Comparison of ENCODE assay signal across 8 cellular contexts in the genomic region with DNA sequence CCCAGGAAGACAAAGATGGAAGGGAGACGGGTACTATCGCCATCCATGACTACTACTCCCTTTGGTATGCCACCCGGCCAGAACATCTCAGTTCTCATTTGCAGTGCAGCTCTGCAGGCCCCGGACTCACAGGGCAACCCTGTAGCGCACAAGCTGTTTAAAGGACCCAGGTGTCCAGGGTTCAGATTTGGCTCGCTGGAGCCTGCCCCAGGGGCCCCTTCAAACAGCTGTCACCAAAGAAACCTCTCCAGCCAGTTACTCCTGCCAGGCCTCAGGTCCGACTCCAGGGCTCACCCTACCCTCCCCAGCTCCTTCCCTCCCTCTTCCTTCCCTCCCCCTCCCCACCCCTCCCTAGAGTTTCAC. TPM values are rescaled to one million over a fixed set of nuclear protein-coding genes. Genes with fewer than 3 reads are reported as not detected.
A peak's percentile ranks its signal among the peaks of the same experiment; 100 is the strongest.
DNase-seq lines count a peak whose midpoint lies in the region; ATAC-seq and TF ChIP-seq lines count a peak whose summit lies in the region.

No MANE protein-coding gene starts in this region.

- no peaks in the 10 kb centered on the region for H4K20me1 ChIP-seq in GM23248 (ENCODE audit: insufficient read depth)

- no peaks in the 10 kb centered on the region for H3K9me2 ChIP-seq in GM23248 (ENCODE audit: insufficient read depth)

- TF ChIP-seq EP300 in gastroesophageal sphincter (IDR thresholded peaks at IDR 0.05) = no peak

- no peaks in the 10 kb centered on the region for H3K79me2 ChIP-seq in GM23248 (ENCODE audit: insufficient read depth)

- peak; percentile 32 for DNase-seq in GM23248
- no peak for DNase-seq in OCI-M1 (lab: John Stamatoyannopoulos, UW)
- DNase-seq in brain microvascular endothelial cell = no peak
- DNase-seq in effector CD4-positive, alpha-beta T cell = no peak

- ATAC-seq in SK-N-SH treated with all-trans-retinoic acid at 6 μM for 48 hours (peak; percentile 0; the same call in 1 of the 3 replicates), gastroesophageal sphincter (no peak), HG03432 (IDR thresholded peaks at IDR 0.05; ENCODE audit: unreplicated experiment) (no peak)

- 57 to 84% methylated on average over 5 to 7 of the region's 7 CpGs for WGBS in GM23248 (ENCODE audit: low coverage in 1 of 2, low lambda C conversion rate in 2 of 2, missing lambda C conversion rate in 2 of 2), 2 experiments
- 67% methylated on average over 3 of the region's 7 CpGs; no CpG with 5 or more reads in 1 of the 2 donors for WGBS in gastroesophageal sphincter (ENCODE audit: low coverage in 1 of 2), 2 donors

- H3K36me3 ChIP-seq in GM23248 (ENCODE audit: low read depth) (no peaks in the 10 kb centered on the region), gastroesophageal sphincter (no peaks in the 10 kb centered on the region), brain microvascular endothelial cell (replicated peaks) (no peaks in the 10 kb centered on the region)

- no peak for TF ChIP-seq CTCF in gastroesophageal sphincter (IDR thresholded peaks at IDR 0.05)
- TF ChIP-seq CTCF in brain microvascular endothelial cell (IDR thresholded peaks at IDR 0.05; ENCODE audit: low read depth, low read length, missing control alignments) = no peak

- H3K9ac ChIP-seq in GM23248 = peak overlapping the region; percentile 62

- H3K4me3 ChIP-seq in GM23248 (no peak overlapping the region), gastroesophageal sphincter (peak overlapping the region in 1 of 2 donors; percentile 34), skin epidermis (peak overlapping the region in 2 of 7 experiments; percentile 1 to 17), brain microvascular endothelial cell (ENCODE audit: low read depth, low read length) (no peak overlapping the region)

- peak overlapping the region; percentile 69 for H2AFZ ChIP-seq in GM23248

- no peak for TF ChIP-seq POLR2A in gastroesophageal sphincter (IDR thresholded peaks at IDR 0.05)

- in situ Hi-C loops in GM23248 (cut with MboI) = no loop called here
- in situ Hi-C loops in brain microvascular endothelial cell (cut with HindIII; ENCODE audit: low pct_ligation_motif_present, low sequenced_read_pairs) = no loop called here

- H3F3A ChIP-seq in GM23248 (ENCODE audit: insufficient read depth) = peaks cover 38% of the 10 kb centered on the region

- H3K4me2 ChIP-seq in GM23248 (ENCODE audit: unreplicated experiment) = peak overlapping the region; percentile 35

- H3K9me3 ChIP-seq in GM23248 (ENCODE audit: low read depth) = no peaks in the 10 kb centered on the region
- H3K9me3 ChIP-seq in gastroesophageal sphincter = no peaks in the 10 kb centered on the region

- H3K27me3 ChIP-seq in GM23248 (replicated peaks; ENCODE audit: insufficient read depth) = no peaks in the 10 kb centered on the region
- H3K27me3 ChIP-seq in gastroesophageal sphincter = no peaks in the 10 kb centered on the region
- H3K27me3 ChIP-seq in brain microvascular endothelial cell (replicated peaks) = no peaks in the 10 kb centered on the region

- H3K27ac ChIP-seq in GM23248 = peak overlapping the region; percentile 46
- peak overlapping the region; percentile 90 to 99 (median 94) for H3K27ac ChIP-seq in gastroesophageal sphincter
- H3K27ac ChIP-seq in skin epidermis = peak overlapping the region; percentile 34 to 94 (median 84)
- no peak overlapping the region for H3K27ac ChIP-seq in brain microvascular endothelial cell

- H3K4me1 ChIP-seq in GM23248 (ENCODE audit: insufficient read depth) (peaks cover 14% of the 10 kb centered on the region; the same call in 1 of the 2 replicates), gastroesophageal sphincter (peaks cover 9 to 49% (median 19%) of the 10 kb centered on the region in 3 donors)

TF ChIP-seq in SK-N-SH treated with all-trans-retinoic acid at 6 μM for 48 hours, 23 proteins besides CTCF, POLR2A, EP300 and RAD21:
- TF ChIP-seq, protein P1, sequence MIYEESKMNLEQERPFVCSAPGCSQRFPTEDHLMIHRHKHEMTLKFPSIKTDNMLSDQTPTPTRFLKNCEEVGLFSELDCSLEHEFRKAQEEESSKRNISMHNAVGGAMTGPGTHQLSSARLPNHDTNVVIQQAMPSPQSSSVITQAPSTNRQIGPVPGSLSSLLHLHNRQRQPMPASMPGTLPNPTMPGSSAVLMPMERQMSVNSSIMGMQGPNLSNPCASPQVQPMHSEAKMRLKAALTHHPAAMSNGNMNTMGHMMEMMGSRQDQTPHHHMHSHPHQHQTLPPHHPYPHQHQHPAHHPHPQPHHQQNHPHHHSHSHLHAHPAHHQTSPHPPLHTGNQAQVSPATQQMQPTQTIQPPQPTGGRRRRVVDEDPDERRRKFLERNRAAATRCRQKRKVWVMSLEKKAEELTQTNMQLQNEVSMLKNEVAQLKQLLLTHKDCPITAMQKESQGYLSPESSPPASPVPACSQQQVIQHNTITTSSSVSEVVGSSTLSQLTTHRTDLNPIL (CRISPR knock-in tag; IDR thresholded peaks at IDR 0.05; ENCODE audit: low read depth) = no peak

RNA-seq across cellular contexts. Expression of a gene that starts 5.5 kb away (rescaled TPM):
- total RNA-seq in GM23248 (2014; rRNA removed; shearing (Covaris generic)) = 148 and 171 TPM in 2 replicates
- polyA plus RNA-seq in GM23248 (2016; fragmentation: Nextera tagmentation; extraction: Ambion mirVana) = 61.5 and 72.1 TPM in 2 replicates
- 100 to 1,000 TPM; 133 to 266 (median 219) TPM for total RNA-seq in gastroesophageal sphincter

RNA-seq across cellular contexts. Expression of a gene that starts 23.1 kb away (rescaled TPM):
- not detected in 2 replicates for total RNA-seq in GM23248 (2014; rRNA removed; shearing (Covaris generic))
- not detected in 2 replicates for polyA plus RNA-seq in GM23248 (2016; fragmentation: Nextera tagmentation; extraction: Ambion mirVana)
- 1 to 10 TPM in 2 of 4 donors, under 1 TPM in 2; 0.47 to 2.0 (median 1.2) TPM for total RNA-seq in gastroesophageal sphincter

RNA-seq across cellular contexts. Expression of a gene that starts 34.6 kb away (rescaled TPM):
- not detected in 2 replicates for total RNA-seq in GM23248 (2014; rRNA removed; shearing (Covaris generic))
- not detected in 2 replicates for polyA plus RNA-seq in GM23248 (2016; fragmentation: Nextera tagmentation; extraction: Ambion mirVana)
- 1 to 10 TPM in 2 of 4 donors, under 1 TPM in 1, not detected in 1; 0.81 to 3.2 (median 2.4) TPM for total RNA-seq in gastroesophageal sphincter

RNA-seq across cellular contexts. Expression of a gene that starts 44.5 kb away (rescaled TPM):
- 44.3 TPM in 2 replicates for total RNA-seq in GM23248 (2014; rRNA removed; shearing (Covaris generic))
- 27.0 and 31.8 TPM in 2 replicates for polyA plus RNA-seq in GM23248 (2016; fragmentation: Nextera tagmentation; extraction: Ambion mirVana)
- total RNA-seq in gastroesophageal sphincter = 10 to 100 TPM; 22.5 to 49.8 (median 26.8) TPM

RNA-seq across cellular contexts. Expression of a gene that starts 50.3 kb away (rescaled TPM):
- total RNA-seq in GM23248 (2014; rRNA removed; shearing (Covaris generic)) = 31.7 and 39.1 TPM in 2 replicates
- 43.5 and 46.0 TPM in 2 replicates for polyA plus RNA-seq in GM23248 (2016; fragmentation: Nextera tagmentation; extraction: Ambion mirVana)
- 10 to 100 TPM; 43.2 to 63.8 (median 54.3) TPM for total RNA-seq in gastroesophageal sphincter
